ENCODE assay signal across 28 cellular contexts in the genomic region with DNA sequence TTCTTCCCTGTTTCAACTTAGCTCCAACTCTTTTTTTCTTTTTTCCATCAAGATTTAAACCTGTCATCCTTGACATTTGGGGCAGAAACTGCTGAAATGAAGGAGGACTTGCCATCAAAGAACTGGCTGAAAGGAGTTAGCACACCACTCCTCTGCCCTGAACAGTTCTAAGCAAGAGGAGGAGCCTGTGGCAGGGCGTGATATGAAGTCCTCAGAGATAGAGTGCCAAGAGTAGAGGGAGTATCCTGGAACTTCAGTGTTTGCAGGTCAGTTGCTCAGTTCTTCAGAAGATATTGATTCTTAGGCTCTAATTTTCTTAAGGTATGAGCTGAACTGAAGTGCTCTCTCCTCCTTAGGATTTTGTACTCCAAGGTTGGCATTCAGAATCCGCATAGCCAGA. TPM values are rescaled to one million over a fixed set of nuclear protein-coding genes. Genes with fewer than 3 reads are reported as not detected.
DNase-seq lines count a peak whose midpoint lies in the region; ATAC-seq, FAIRE-seq and TF ChIP-seq lines count a peak whose summit lies in the region.
"Had no signal": no experiment of that assay in that cellular context is flagged by ENCODE, and none has a peak within 500 bp of the region (broad histone marks: within the 10 kb centered on the region; RNA-seq: fewer than 3 reads in every experiment).

No MANE protein-coding gene starts in this region.

- H2BK5ac ChIP-seq in mesenchymal stem cell (ENCODE audit: low read depth, low read length, poor library complexity, severe bottlenecking), result no peak overlapping the region

- POLR2A ChIA-PET in K562 (lab: Yijun Ruan, JAX), result interaction anchor here (0.8 kb wide), 1 partner anchor 17 kb away, joined by 3 read pairs; no protein-coding TSS in a partner anchor

- 71% methylated on average over 2 of the region's 2 CpGs for WGBS in K562 (ENCODE audit: insufficient coverage, low coverage, missing lambda C conversion rate)
- WGBS in mesenchymal stem cell, result 96% methylated on average over 2 of the region's 2 CpGs
- WGBS in tibial nerve, 2 donors, result 75 to 83% methylated on average over 2 of the region's 2 CpGs

- no peak overlapping the region for H3K27ac ChIP-seq in K562 (ENCODE audit: extremely low read depth, low read depth, low read length)
- no peak overlapping the region for H3K27ac ChIP-seq in mesenchymal stem cell (ENCODE audit: low read length, poor library complexity, severe bottlenecking)
- no peak overlapping the region for H3K27ac ChIP-seq in tibial nerve
- H3K27ac ChIP-seq: cardiac muscle cell, colonic mucosa, heart right ventricle, lower lobe of right lung, sigmoid colon, SK-N-MC, upper lobe of left lung had no signal

- CTCF ChIA-PET in K562 (lab: Yijun Ruan, JAX; ENCODE audit: low intra/inter-chr PET ratio), result no interaction called here

- H3K18ac ChIP-seq in mesenchymal stem cell (ENCODE audit: low read depth in 1 of 2, low read length in 2 of 2), result no peak overlapping the region

- no peak for TF ChIP-seq RAD21 in K562 (CRISPR knock-in tag; conservative IDR thresholded peaks at IDR 0.05 in 1 of 2, IDR thresholded peaks at IDR 0.05 in 1 of 2)

- ATAC-seq in K562, result 0 out of 3 replicates have a peak, but pooled peaks have one; percentile 16
- ATAC-seq: GM23338, heart right ventricle had no signal

- intact Hi-C loops in K562 (cut with micrococcal nuclease), result no loop called here

- H3K4me3 ChIP-seq in K562 (no peak overlapping the region), mesenchymal stem cell (ENCODE audit: insufficient read depth in 1 of 2, low read depth in 1 of 2, low read length in 2 of 2) (no peak overlapping the region), tibial nerve (no peak overlapping the region)
- H3K4me3 ChIP-seq: ascending aorta; BLaER1 treated with 17β-estradiol and CSF1 and Interleukin-3, amounts not matched to agents 10 nM and 100 nM; cardiac muscle cell; colonic mucosa; GM23338; heart right ventricle; lower lobe of right lung; sigmoid colon; SK-N-MC; upper lobe of left lung had no signal

- no peaks in the 10 kb centered on the region for H4K20me1 ChIP-seq in K562 (replicated peaks; ENCODE audit: control insufficient read depth, insufficient read depth, low read length)

- H3K9me1 ChIP-seq in K562 (ENCODE audit: control insufficient read depth, insufficient read depth, low read length), result no peaks in the 10 kb centered on the region

- TF ChIP-seq POLR2A in K562 (conservative IDR thresholded peaks at IDR 0.05), result peak; percentile 20; the same call in 1 of the 2 replicates
- no peak for TF ChIP-seq POLR2A in tibial nerve (IDR thresholded peaks at IDR 0.05)

- no peak overlapping the region for H4K8ac ChIP-seq in mesenchymal stem cell (ENCODE audit: low read length)

- in situ Hi-C loops in K562 (cut with MboI), result no loop called here

- H3K23ac ChIP-seq in mesenchymal stem cell (ENCODE audit: low read length in 2 of 2), result no peak overlapping the region

- H3K36me3 ChIP-seq in K562 (ENCODE audit: control insufficient read depth, insufficient read depth, low read length) (peaks cover 4% of the 10 kb centered on the region; the same call in 1 of the 3 replicates), mesenchymal stem cell (ENCODE audit: control insufficient read depth in 1 of 2, insufficient read depth in 2 of 2, low read depth in 1 of 2, low read length in 2 of 2) (peaks cover 0 to 27% of the 10 kb centered on the region in 2 experiments), tibial nerve (no peaks in the 10 kb centered on the region)
- H3K36me3 ChIP-seq: ascending aorta, cardiac muscle cell, colonic mucosa, sigmoid colon had no signal

- no peak overlapping the region for H4K91ac ChIP-seq in mesenchymal stem cell (ENCODE audit: low read length)

- H3K9me3 ChIP-seq in K562 (replicated peaks; ENCODE audit: control insufficient read depth, insufficient read depth, low read depth, low read length), result no peaks in the 10 kb centered on the region
- H3K9me3 ChIP-seq in mesenchymal stem cell (ENCODE audit: control insufficient read depth, low read length), result peaks cover 4% of the 10 kb centered on the region
- no peaks in the 10 kb centered on the region for H3K9me3 ChIP-seq in tibial nerve
- H3K9me3 ChIP-seq: ascending aorta; BLaER1 treated with 17β-estradiol and CSF1 and Interleukin-3, amounts not matched to agents 10 nM and 100 nM; colonic mucosa; heart right ventricle; lower lobe of right lung; sigmoid colon; upper lobe of left lung had no signal

- H2BK12ac ChIP-seq in mesenchymal stem cell (ENCODE audit: low read length in 2 of 2), result no peak overlapping the region

- BruUV-seq in K562 (replicated peaks; lab: Mats Ljungman, UMichigan), result no TSS peak

- H2AK5ac ChIP-seq in mesenchymal stem cell (ENCODE audit: low read length, severe bottlenecking), result peak overlapping the region; percentile 64

- no peak overlapping the region for H3K4me2 ChIP-seq in K562 (ENCODE audit: insufficient read depth, low read length)
- no peak overlapping the region for H3K4me2 ChIP-seq in mesenchymal stem cell (ENCODE audit: low read length, poor library complexity, severe bottlenecking)
- H3K4me2 ChIP-seq: GM23338 had no signal

- H2BK120ac ChIP-seq in mesenchymal stem cell (ENCODE audit: low read depth, low read length), result no peak overlapping the region

- H3K4me1 ChIP-seq in K562 (replicated peaks in 1 of 2; ENCODE audit: control insufficient read depth in 2 of 2, insufficient read depth in 2 of 2, low read length in 2 of 2), result peaks cover 0 to 7% of the 10 kb centered on the region in 2 experiments; a peak in 3 of 5 replicates
- H3K4me1 ChIP-seq in mesenchymal stem cell (ENCODE audit: control insufficient read depth, insufficient read depth, low read depth, low read length), result peaks cover 5% of the 10 kb centered on the region
- peaks cover 0 to 14% (median 7%) of the 10 kb centered on the region in 4 donors for H3K4me1 ChIP-seq in tibial nerve
- H3K4me1 ChIP-seq: colonic mucosa had no signal

- TF ChIP-seq EP300 in K562 (IDR thresholded peaks at IDR 0.05; ENCODE audit: low read length) (no peak), tibial nerve (IDR thresholded peaks at IDR 0.05) (no peak)

- no peaks in the 10 kb centered on the region for H3K79me1 ChIP-seq in mesenchymal stem cell (replicated peaks; ENCODE audit: low read length, poor library complexity, severe bottlenecking)

- H2BK15ac ChIP-seq in mesenchymal stem cell (ENCODE audit: low read depth, poor library complexity, severe bottlenecking), result no peak overlapping the region

- peak; percentile 43 for DNase-seq in ELR (ENCODE audit: low read depth)
- DNase-seq in NCI-H226, result peak; percentile 62
- DNase-seq in K562 (ENCODE audit: extremely low read depth in 1 of 4, low spot score in 3 of 4), result no peak
- no peak for DNase-seq in mesenchymal stem cell
- DNase-seq in tibial nerve (ENCODE audit: low spot score in 2 of 2), result no peak
- DNase-seq in glomerular visceral epithelial cell (ENCODE audit: extremely low spot score), result no peak
- no peak for DNase-seq in NCI-H2227 treated with DMSO at 0.1 percent for 48 hours (lab: John Stamatoyannopoulos, UW)
- DNase-seq in GDM1 (lab: John Stamatoyannopoulos, UW), result no peak
- DNase-seq: activated CD4-positive, alpha-beta T cell treated with anti-CD3 and anti-CD28 coated beads for 1 hour; activated naive CD8-positive, alpha-beta T cell treated with anti-CD3 and anti-CD28 coated beads for 36 hours; colonic mucosa; DMS53; effector memory CD4-positive, alpha-beta T cell; heart right ventricle; lower lobe of right lung; NCI-H1105; NCI-H187; NCI-H510A treated with DMSO at 0.1 percent for 48 hours; sigmoid colon; stimulated activated CD4-positive, alpha-beta T cell treated with anti-CD3 and anti-CD28 coated beads, Interleukin-4, amount 100 ng/mL, for 24 hours; upper lobe of left lung had no signal

- no peak overlapping the region for H3K4ac ChIP-seq in mesenchymal stem cell (ENCODE audit: low read depth in 1 of 2, low read length in 2 of 2)

- H3K9ac ChIP-seq in K562 (ENCODE audit: insufficient read depth in 1 of 2, low read depth in 2 of 2, low read length in 2 of 2) (no peak overlapping the region), mesenchymal stem cell (ENCODE audit: low read length) (peak overlapping the region; percentile 34)

- H2AFZ ChIP-seq in K562 (ENCODE audit: low read depth, low read length) (no peak overlapping the region), mesenchymal stem cell (ENCODE audit: low read depth, low read length) (no peak overlapping the region)
- H2AFZ ChIP-seq: GM23338 had no signal

- H3K27me3 ChIP-seq in K562 (ENCODE audit: control insufficient read depth in 2 of 2, insufficient read depth in 2 of 2, low read length in 2 of 2), result no peaks in the 10 kb centered on the region
- H3K27me3 ChIP-seq in mesenchymal stem cell (ENCODE audit: control insufficient read depth in 1 of 2, insufficient read depth in 1 of 2, low read length in 2 of 2), result no peaks in the 10 kb centered on the region
- H3K27me3 ChIP-seq in tibial nerve, result no peaks in the 10 kb centered on the region
- H3K27me3 ChIP-seq: ascending aorta; BLaER1 treated with 17β-estradiol and CSF1 and Interleukin-3, amounts not matched to agents 10 nM and 100 nM; cardiac muscle cell; colonic mucosa; upper lobe of left lung had no signal

- TF ChIP-seq CTCF in K562 (IDR thresholded peaks at IDR 0.05 in 2 of 3, conservative IDR thresholded peaks at IDR 0.05 in 1 of 3; ENCODE audit: insufficient read depth in 2 of 3, low read depth in 1 of 3, low read length in 3 of 3), result no peak
- TF ChIP-seq CTCF in tibial nerve (IDR thresholded peaks at IDR 0.05), result no peak

- FAIRE-seq in K562 (lab: Jason Lieb, UNC), result no peak
- FAIRE-seq: G401.6, TTC549 had no signal

- H3K79me2 ChIP-seq in K562 (ENCODE audit: control insufficient read depth, insufficient read depth, low read length), result no peaks in the 10 kb centered on the region

- H3K14ac ChIP-seq in mesenchymal stem cell (ENCODE audit: low read length in 2 of 2), result no peak overlapping the region

RNA-seq across cellular contexts. Expression of a gene that starts 15.2 kb away (rescaled TPM):
- total RNA-seq in K562 (2011; cell fraction: chromatin; rRNA removed; ENCODE audit: low replicate concordance), result 68.8 and 169 TPM in 2 replicates
- 39.4 and 41.1 TPM in 2 replicates for total RNA-seq in K562 (2011; cell fraction: nucleolus; rRNA removed)
- total RNA-seq in K562 (2011; cell fraction: nucleoplasm; rRNA removed), result 97.2 and 188 TPM in 2 replicates
- total RNA-seq in K562 (2014; rRNA removed), result 18.6 and 20.2 TPM in 2 replicates
- total RNA-seq in K562 (2014; rRNA removed; fragmentation: Illumina TruSeq; extraction: Trizol), result 31.6 and 35.8 TPM in 2 replicates
- total RNA-seq in K562 (2015; rRNA removed; fragmentation: Illumina TruSeq; extraction: Trizol), result 37.2 and 44.0 TPM in 2 replicates
- total RNA-seq in K562 (2021), result 24.5 and 28.1 TPM in 2 replicates
- polyA plus RNA-seq in K562 (2011; rRNA removed), result 20.5 and 22.2 TPM in 2 replicates
- polyA plus RNA-seq in K562 (2011; cell fraction: cytosol; rRNA removed), result 1.8 and 5.1 TPM in 2 replicates
- polyA plus RNA-seq in K562 (2011; cell fraction: nucleus; rRNA removed), result 56.5 and 66.5 TPM in 2 replicates
- 10.8 and 12.9 TPM in 2 replicates for polyA plus RNA-seq in K562 (2012)
- polyA plus RNA-seq in K562 (2014; fragmentation: Illumina TruSeq; extraction: Trizol), result 15.6 and 17.1 TPM in 2 replicates
- polyA plus RNA-seq in K562 (2014; fragmentation: Nextera tagmentation; extraction: Ambion mirVana), result 10 to 100 TPM; 12.8 to 14.9 TPM
- 13.9 and 15.4 TPM in 2 replicates for polyA plus RNA-seq in K562 (2014; rRNA removed)
- 46.2 and 78.7 TPM in 2 replicates for polyA minus RNA-seq in K562 (2011; rRNA and poly(A)+ RNA removed)
- 11.1 and 11.5 TPM in 2 replicates for polyA minus RNA-seq in K562 (2011; cell fraction: cytosol; rRNA and poly(A)+ RNA removed)
- polyA minus RNA-seq in K562 (2011; cell fraction: nucleus; rRNA and poly(A)+ RNA removed), result 101 and 194 TPM in 2 replicates
- 21.4 TPM for polyA plus RNA-seq in mesenchymal stem cell (2013, experiment 1 of 2)
- 22.3 TPM for polyA plus RNA-seq in mesenchymal stem cell (2013, experiment 2 of 2)
- 10 to 100 TPM; 11.4 to 26.6 (median 22.2) TPM for total RNA-seq in tibial nerve

Comparison
In these comparisons a context has a peak if more than half of its experiments do, and no peak if none do; other contexts are left out.
1. DNase-seq: peak in ELR (single experiment) and NCI-H226 (single experiment); none in K562 (0 of 4), mesenchymal stem cell (single experiment), tibial nerve (0 of 2), glomerular visceral epithelial cell (single experiment), NCI-H2227 treated with DMSO at 0.1 percent for 48 hours (single experiment) and GDM1 (single experiment).